Comparison of ENCODE assay signal across 14 cellular contexts in genomic region chr10:122263971-122264370, GRCh38. TPM values are rescaled to one million over a fixed set of nuclear protein-coding genes. Genes with fewer than 3 reads are reported as not detected.
DNase-seq lines count a peak whose midpoint lies in the region; ATAC-seq and TF ChIP-seq lines count a peak whose summit lies in the region.
"Had no signal": no experiment of that assay in that cellular context is flagged by ENCODE, and none has a peak within 500 bp of the region (broad histone marks: within the 10 kb centered on the region; RNA-seq: fewer than 3 reads in every experiment).

No MANE protein-coding gene starts in this region.

- H3K27me3 ChIP-seq in A673 (replicated peaks; ENCODE audit: insufficient read depth, low read depth, low read length, poor library complexity) (peaks cover 8% of the 10 kb centered on the region), body of pancreas (no peaks in the 10 kb centered on the region)
- H3K27me3 ChIP-seq: BLaER1 treated with 17β-estradiol and CSF1 and Interleukin-3, amounts not matched to agents 10 nM and 100 nM had no signal

- no peaks in the 10 kb centered on the region for H3K27me3 Mint-ChIP-seq in HFFc6 (ENCODE audit: insufficient read depth)

- DNase-seq in A673 (ENCODE audit: low spot score) (peak; percentile 17), HFFc6 (peak; percentile 88), astrocyte of the cerebellum (ENCODE audit: low read depth) (peak; percentile 55), iris pigment epithelial cell (ENCODE audit: low read depth) (peak; percentile 91), NCI-H526 treated with DMSO at 0.1 percent for 48 hours (lab: John Stamatoyannopoulos, UW) (no peak), body of pancreas (no peak), Right ventricle myocardium superior (no peak)
- DNase-seq in stimulated activated effector memory CD8-positive, alpha-beta T cell treated with anti-CD3 and anti-CD28 coated beads, Interleukin-12 subunit alpha, Interleukin-12 subunit beta, amount 100 ng/mL, for 72 hours (ENCODE audit: low spot score in 2 of 2), result no peak
- DNase-seq: NCI-H345; stimulated activated CD8-positive, alpha-beta memory T cell treated with anti-CD3 and anti-CD28 coated beads, Interleukin-4, amount 100 ng/mL, for 48 hours had no signal

- TF ChIP-seq POLR2A in body of pancreas (IDR thresholded peaks at IDR 0.05), result no peak

- peaks cover 19% of the 10 kb centered on the region for H3K36me3 Mint-ChIP-seq in HFFc6 (ENCODE audit: low read depth)
- no peaks in the 10 kb centered on the region for H3K36me3 Mint-ChIP-seq in stimulated activated effector memory CD8-positive, alpha-beta T cell treated with anti-CD3 and anti-CD28 coated beads, Interleukin-12 subunit alpha, Interleukin-12 subunit beta, amount 100 ng/mL, for 72 hours

- peaks cover 15% of the 10 kb centered on the region for H3K9me3 Mint-ChIP-seq in HFFc6
- H3K9me3 Mint-ChIP-seq in stimulated activated effector memory CD8-positive, alpha-beta T cell treated with anti-CD3 and anti-CD28 coated beads, Interleukin-12 subunit alpha, Interleukin-12 subunit beta, amount 100 ng/mL, for 72 hours, result peaks cover 9% of the 10 kb centered on the region

- no TSS peak for BruUV-seq in A673 (replicated peaks; lab: Mats Ljungman, UMichigan)

- POLR2A ChIA-PET in A673 (lab: Charles Lee; ENCODE audit: low non-redundant PET), result no interaction called here

- ATAC-seq in body of pancreas (no peak), Right ventricle myocardium superior (ENCODE audit: poor library complexity) (no peak)
- no peak for ATAC-seq in stimulated activated effector memory CD8-positive, alpha-beta T cell treated with anti-CD3 and anti-CD28 coated beads, Interleukin-12 subunit alpha, Interleukin-12 subunit beta, amount 100 ng/mL, for 72 hours

- H3K27ac Mint-ChIP-seq in HFFc6, result peak overlapping the region; percentile 62
- no peak overlapping the region for H3K27ac Mint-ChIP-seq in stimulated activated effector memory CD8-positive, alpha-beta T cell treated with anti-CD3 and anti-CD28 coated beads, Interleukin-12 subunit alpha, Interleukin-12 subunit beta, amount 100 ng/mL, for 72 hours
- H3K27ac Mint-ChIP-seq: brain had no signal

- peaks cover 40% of the 10 kb centered on the region for H3K4me1 Mint-ChIP-seq in HFFc6 (ENCODE audit: low read depth)
- peaks cover 7% of the 10 kb centered on the region for H3K4me1 Mint-ChIP-seq in stimulated activated effector memory CD8-positive, alpha-beta T cell treated with anti-CD3 and anti-CD28 coated beads, Interleukin-12 subunit alpha, Interleukin-12 subunit beta, amount 100 ng/mL, for 72 hours

- peak overlapping the region; percentile 66 for H3K4me3 Mint-ChIP-seq in HFFc6
- H3K4me3 Mint-ChIP-seq in stimulated activated effector memory CD8-positive, alpha-beta T cell treated with anti-CD3 and anti-CD28 coated beads, Interleukin-12 subunit alpha, Interleukin-12 subunit beta, amount 100 ng/mL, for 72 hours, result no peak overlapping the region
- H3K4me3 Mint-ChIP-seq: brain had no signal

- H3K4me1 ChIP-seq in A673 (ENCODE audit: insufficient read depth, low read length, poor library complexity, severe bottlenecking) (no peaks in the 10 kb centered on the region), body of pancreas (no peaks in the 10 kb centered on the region)

- in situ Hi-C loops in astrocyte of the cerebellum (cut with HindIII; ENCODE audit: low sequenced_read_pairs), result no loop called here

- H3K27ac ChIP-seq in A673 (ENCODE audit: low read depth, low read length, poor library complexity, severe bottlenecking), result no peak overlapping the region
- H3K27ac ChIP-seq in body of pancreas, result no peak overlapping the region
- H3K27ac ChIP-seq: BLaER1 treated with 17β-estradiol and CSF1 and Interleukin-3, amounts not matched to agents 10 nM and 100 nM had no signal

- H3K9me3 ChIP-seq in A673 (ENCODE audit: low read depth, low read length, poor library complexity, severe bottlenecking) (peaks cover 17% of the 10 kb centered on the region), body of pancreas (no peaks in the 10 kb centered on the region)

- WGBS in body of pancreas, 2 donors, result 50 to 69% methylated on average over 1 of the region's 1 CpG

- intact Hi-C loops in A673 (cut with micrococcal nuclease; ENCODE audit: unreplicated experiment), result no loop called here
- intact Hi-C loops in body of pancreas (cut with DNase I), result no loop called here
- intact Hi-C loops in Right ventricle myocardium superior (cut with DNase I), result no loop called here

- no peaks in the 10 kb centered on the region for H3K36me3 ChIP-seq in A673 (ENCODE audit: insufficient read depth, low read length, poor library complexity, severe bottlenecking)
- H3K36me3 ChIP-seq in body of pancreas (replicated peaks in 1 of 2; ENCODE audit: insufficient read depth in 1 of 2, low read depth in 2 of 2), result no peaks in the 10 kb centered on the region

- H3K4me3 ChIP-seq in A673 (ENCODE audit: low read depth, low read length, poor library complexity, severe bottlenecking), result no peak overlapping the region
- no peak overlapping the region for H3K4me3 ChIP-seq in astrocyte of the cerebellum (ENCODE audit: low read depth, low read length)
- H3K4me3 ChIP-seq in body of pancreas, result no peak overlapping the region
- H3K4me3 ChIP-seq: BLaER1 treated with 17β-estradiol and CSF1 and Interleukin-3, amounts not matched to agents 10 nM and 100 nM had no signal

- CTCF ChIA-PET in A673 (lab: Charles Lee), result no interaction called here

- TF ChIP-seq CTCF in A673 (conservative IDR thresholded peaks at IDR 0.05; ENCODE audit: low read depth, low read length) (no peak), HFFc6 (IDR thresholded peaks at IDR 0.05) (no peak), astrocyte of the cerebellum (IDR thresholded peaks at IDR 0.05; ENCODE audit: low read depth, low read length, missing control alignments) (no peak), body of pancreas (IDR thresholded peaks at IDR 0.05) (no peak)

RNA-seq across cellular contexts. Expression of gene BTBD16, which starts 7.1 kb away (rescaled TPM):
- total RNA-seq in A673 (2021), result not detected in 2 replicates
- not detected for total RNA-seq in HFFc6 (2021; fragmentation: NEBNext Ultra II Directional; extraction: Animal tissue kit (Norgen Biotek cat#: 25700))
- not detected for total RNA-seq in body of pancreas
- total RNA-seq in Right ventricle myocardium superior, result not detected
- total RNA-seq: mononuclear cell, skeletal muscle tissue had no signal

Comparison
In these comparisons a context has a peak if more than half of its experiments do, and no peak if none do; other contexts are left out.
1. DNase-seq: peak in A673 (single experiment), HFFc6 (single experiment), astrocyte of the cerebellum (single experiment) and iris pigment epithelial cell (single experiment); none in NCI-H526 treated with DMSO at 0.1 percent for 48 hours (single experiment), body of pancreas (0 of 4), stimulated activated effector memory CD8-positive, alpha-beta T cell treated with anti-CD3 and anti-CD28 coated beads, Interleukin-12 subunit alpha, Interleukin-12 subunit beta, amount 100 ng/mL, for 72 hours (0 of 2) and Right ventricle myocardium superior (single experiment).